ENCODE assay signal across 23 cellular contexts in the genomic region with DNA sequence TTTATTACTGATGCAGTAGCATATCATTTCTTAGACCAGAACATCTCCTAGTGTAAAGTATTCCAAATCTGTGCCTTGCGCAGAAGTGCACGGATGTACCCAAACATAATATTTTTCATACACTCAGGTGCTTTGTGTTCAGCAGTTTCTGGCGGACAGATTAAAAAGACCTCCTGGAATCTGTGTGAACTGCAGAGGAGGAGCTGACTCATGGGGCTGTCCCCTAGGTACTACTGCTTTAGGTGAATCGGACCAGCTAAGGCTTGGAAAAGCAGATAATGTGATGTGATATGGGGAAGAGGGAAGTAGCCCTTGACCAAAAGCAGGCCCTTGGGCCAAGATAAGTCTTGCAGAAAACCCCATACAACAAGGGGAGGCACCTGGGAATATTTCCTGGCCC.
"Had no signal": no experiment of that assay in that cellular context is flagged by ENCODE, and none has a peak within 500 bp of the region (broad histone marks: within the 10 kb centered on the region; RNA-seq: fewer than 3 reads in every experiment).

No MANE protein-coding gene starts in this region.

- H3K27ac ChIP-seq: dorsolateral prefrontal cortex, epithelial cell of prostate, left ventricle myocardium inferior, right lobe of liver, stomach, testis had no signal

- H3K36me3 ChIP-seq: left ventricle myocardium inferior, right lobe of liver, stomach had no signal

- DNase-seq: activated B cell treated with CpG ODN at 0.5 μM for 24 hours; activated CD4-positive, alpha-beta memory T cell treated with anti-CD3 and anti-CD28 coated beads, Interleukin-2, amount 10 ng/mL, durations not matched to agents 7 days and 5 days; activated CD4-positive, alpha-beta T cell treated with anti-CD3 and anti-CD28 coated beads for 4 hours; activated naive CD4-positive, alpha-beta T cell; activated naive CD8-positive, alpha-beta T cell treated with anti-CD3 and anti-CD28 coated beads, Interleukin-2, amount 10 ng/mL, durations not matched to agents 7 days and 5 days; activated T-cell treated with anti-CD3 and anti-CD28 coated beads, Interleukin-2, amount 50 U/mL, for 1 hour; central memory CD4-positive, alpha-beta T cell; dorsolateral prefrontal cortex; head of caudate nucleus; kidney; left ventricle myocardium inferior; mesenchymal stem cell; naive thymus-derived CD8-positive, alpha-beta T cell; right lobe of liver; stimulated activated CD4-positive, alpha-beta T cell treated with anti-CD3 and anti-CD28 coated beads, Interleukin-4, amount 100 ng/mL, for 1 hour; stomach; testis had no signal

- H3K4me1 ChIP-seq: left ventricle myocardium inferior, right lobe of liver, stomach, testis had no signal

- ATAC-seq: activated T-helper 17 cell treated with anti-CD3 and anti-CD28 coated beads, Interleukin-2, amount 50 U/mL, for 72 hours; naive thymus-derived CD8-positive, alpha-beta T cell; right lobe of liver; stimulated activated effector memory CD8-positive, alpha-beta T cell treated with anti-CD3 and anti-CD28 coated beads, Interleukin-12 subunit alpha, Interleukin-12 subunit beta, amount 100 ng/mL, for 72 hours had no signal

- H3K4me2 ChIP-seq: smooth muscle cell had no signal

- H3K9me3 ChIP-seq: left ventricle myocardium inferior, right lobe of liver, stomach, testis had no signal

- H3K27me3 ChIP-seq: dorsolateral prefrontal cortex, right lobe of liver, stomach, testis had no signal

- H3K4me3 ChIP-seq: dorsolateral prefrontal cortex, left ventricle myocardium inferior, right lobe of liver, smooth muscle cell, stomach, testis had no signal

- FAIRE-seq: colon, frontal cortex, kidney had no signal
